ENCODE assay signal across 11 cellular contexts in the genomic region with DNA sequence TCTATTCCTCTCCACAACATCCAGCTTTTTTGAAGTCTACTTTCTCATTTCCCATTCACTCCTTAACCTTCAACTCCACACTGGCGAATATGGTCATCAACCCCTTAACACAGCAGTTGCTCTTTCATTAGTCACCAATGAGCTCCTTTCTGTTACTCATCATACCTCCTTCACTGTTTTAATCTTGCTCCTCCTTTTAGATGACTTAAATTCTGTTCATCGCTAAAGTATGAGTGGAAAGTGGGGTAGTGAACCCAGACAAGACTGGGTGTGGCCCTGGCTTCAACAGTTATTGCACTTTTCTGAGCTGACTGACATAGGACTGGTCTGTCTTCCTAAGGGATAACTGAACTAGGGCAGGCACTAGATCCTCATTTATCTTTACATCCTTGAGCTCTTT. TPM values are rescaled to one million over a fixed set of nuclear protein-coding genes. Genes with fewer than 3 reads are reported as not detected.
DNase-seq lines count a peak whose midpoint lies in the region; ATAC-seq lines count a peak whose summit lies in the region.
"Had no signal": no experiment of that assay in that cellular context is flagged by ENCODE, and none has a peak within 500 bp of the region (broad histone marks: within the 10 kb centered on the region; RNA-seq: fewer than 3 reads in every experiment).

No MANE protein-coding gene starts in this region.

- intact Hi-C loops in activated naive CD4-positive, alpha-beta T cell treated with anti-CD3 and anti-CD28 coated beads for 36 hours (cut with micrococcal nuclease), result no loop called here

- in situ Hi-C loops in KBM-7 (cut with MboI; ENCODE audit: low pct_unique_long_range_greater_than_20kb, low sequenced_read_pairs), result no loop called here

- H3K4me1 Mint-ChIP-seq in activated naive CD4-positive, alpha-beta T cell treated with anti-CD3 and anti-CD28 coated beads for 36 hours (ENCODE audit: low read depth), result peaks cover 27% of the 10 kb centered on the region
- peaks cover 40% of the 10 kb centered on the region for H3K4me1 Mint-ChIP-seq in stimulated activated effector memory CD8-positive, alpha-beta T cell treated with anti-CD3 and anti-CD28 coated beads, Interleukin-12 subunit alpha, Interleukin-12 subunit beta, amount 100 ng/mL, for 72 hours

- ATAC-seq in stimulated activated effector memory CD8-positive, alpha-beta T cell treated with anti-CD3 and anti-CD28 coated beads, Interleukin-12 subunit alpha, Interleukin-12 subunit beta, amount 100 ng/mL, for 72 hours, result peak; percentile 91

- H3K27me3 Mint-ChIP-seq in activated naive CD4-positive, alpha-beta T cell treated with anti-CD3 and anti-CD28 coated beads for 36 hours (ENCODE audit: low read depth), result no peaks in the 10 kb centered on the region

- no peak overlapping the region for H3K27ac Mint-ChIP-seq in activated naive CD4-positive, alpha-beta T cell treated with anti-CD3 and anti-CD28 coated beads for 36 hours
- H3K27ac Mint-ChIP-seq in stimulated activated effector memory CD8-positive, alpha-beta T cell treated with anti-CD3 and anti-CD28 coated beads, Interleukin-12 subunit alpha, Interleukin-12 subunit beta, amount 100 ng/mL, for 72 hours, result peak overlapping the region; percentile 0
- H3K27ac Mint-ChIP-seq: activated T-helper 2 cell treated with anti-CD3 and anti-CD28 coated beads, Interferon-gamma antibody, Interleukin-2, Interleukin-4, amounts not matched to agents 10 μg/mL and 5 μg/mL and 100 μg/mL, durations not matched to agents 14 hours and 24 hours and 36 hours had no signal

- CTCF ChIA-PET in activated naive CD4-positive, alpha-beta T cell treated with anti-CD3 and anti-CD28 coated beads for 36 hours (lab: Charles Lee), result no interaction called here

- no peak overlapping the region for H3K4me3 Mint-ChIP-seq in activated naive CD4-positive, alpha-beta T cell treated with anti-CD3 and anti-CD28 coated beads for 36 hours
- no peak overlapping the region for H3K4me3 Mint-ChIP-seq in stimulated activated effector memory CD8-positive, alpha-beta T cell treated with anti-CD3 and anti-CD28 coated beads, Interleukin-12 subunit alpha, Interleukin-12 subunit beta, amount 100 ng/mL, for 72 hours

- H3K36me3 Mint-ChIP-seq in activated naive CD4-positive, alpha-beta T cell treated with anti-CD3 and anti-CD28 coated beads for 36 hours (ENCODE audit: low read depth), result peaks cover 15% of the 10 kb centered on the region
- no peaks in the 10 kb centered on the region for H3K36me3 Mint-ChIP-seq in stimulated activated effector memory CD8-positive, alpha-beta T cell treated with anti-CD3 and anti-CD28 coated beads, Interleukin-12 subunit alpha, Interleukin-12 subunit beta, amount 100 ng/mL, for 72 hours

- DNase-seq in activated naive CD4-positive, alpha-beta T cell treated with anti-CD3 and anti-CD28 coated beads for 36 hours, result peak; percentile 8
- DNase-seq in activated naive CD4-positive, alpha-beta T cell (lab: John Stamatoyannopoulos, UW), result no peak
- DNase-seq in RPMI7951 (ENCODE audit: low read depth) (peak; percentile 84), fibroblast of gingiva (ENCODE audit: low read depth) (peak; percentile 33), mucosa of gallbladder (ENCODE audit: low spot score) (no peak), KBM-7 (no peak)
- no peak for DNase-seq in stimulated activated effector memory CD8-positive, alpha-beta T cell treated with anti-CD3 and anti-CD28 coated beads, Interleukin-12 subunit alpha, Interleukin-12 subunit beta, amount 100 ng/mL, for 72 hours (ENCODE audit: low spot score in 2 of 2)
- no peak for DNase-seq in stimulated activated naive CD4-positive, alpha-beta T cell (lab: John Stamatoyannopoulos, UW)
- DNase-seq: effector memory CD4-positive, alpha-beta T cell; kidney had no signal

- H3K9me3 Mint-ChIP-seq in activated naive CD4-positive, alpha-beta T cell treated with anti-CD3 and anti-CD28 coated beads for 36 hours, result no peaks in the 10 kb centered on the region
- no peaks in the 10 kb centered on the region for H3K9me3 Mint-ChIP-seq in stimulated activated effector memory CD8-positive, alpha-beta T cell treated with anti-CD3 and anti-CD28 coated beads, Interleukin-12 subunit alpha, Interleukin-12 subunit beta, amount 100 ng/mL, for 72 hours
- H3K9me3 Mint-ChIP-seq: activated T-helper 2 cell treated with anti-CD3 and anti-CD28 coated beads, Interferon-gamma antibody, Interleukin-2, Interleukin-4, amounts not matched to agents 10 μg/mL and 5 μg/mL and 100 μg/mL, durations not matched to agents 14 hours and 24 hours and 36 hours had no signal

RNA-seq across cellular contexts. Expression of a gene that starts 51.3 kb away (rescaled TPM):
- 10 to 100 TPM; 19.1 to 21.5 TPM for total RNA-seq in activated naive CD4-positive, alpha-beta T cell treated with anti-CD3 and anti-CD28 coated beads for 36 hours
- 20.6 and 26.7 TPM in 2 replicates for total RNA-seq in RPMI7951 (2014; rRNA removed; shearing (Covaris generic))
- total RNA-seq in mucosa of gallbladder, result 35.0 TPM

Comparison
In these comparisons a context has a peak if more than half of its experiments do, and no peak if none do; other contexts are left out.
1. DNase-seq: peak in activated naive CD4-positive, alpha-beta T cell treated with anti-CD3 and anti-CD28 coated beads for 36 hours (single experiment), RPMI7951 (single experiment) and fibroblast of gingiva (single experiment); none in activated naive CD4-positive, alpha-beta T cell (0 of 4), stimulated activated effector memory CD8-positive, alpha-beta T cell treated with anti-CD3 and anti-CD28 coated beads, Interleukin-12 subunit alpha, Interleukin-12 subunit beta, amount 100 ng/mL, for 72 hours (0 of 2), mucosa of gallbladder (single experiment), stimulated activated naive CD4-positive, alpha-beta T cell (0 of 6) and KBM-7 (single experiment).